In the genomic region with DNA sequence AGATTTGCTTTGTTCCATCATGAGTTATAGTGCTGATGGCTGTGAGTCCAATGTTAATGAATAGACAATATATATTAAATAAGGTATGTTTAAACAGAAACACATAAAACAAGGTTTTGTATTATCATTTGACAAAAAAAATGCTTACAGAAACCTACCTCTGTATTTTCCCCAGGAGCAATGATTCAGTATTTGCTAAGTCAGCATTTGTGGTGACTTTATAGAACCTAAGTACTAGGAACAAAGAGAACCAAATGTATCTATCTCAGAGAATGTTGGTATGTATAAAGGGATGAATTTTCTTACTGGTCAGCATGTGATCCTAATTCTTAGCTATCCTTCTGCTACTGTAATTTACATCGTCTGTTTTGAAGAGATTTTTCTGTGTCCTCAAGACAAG, we compare ENCODE assay signal across 29 cellular contexts.
"Had no signal": no experiment of that assay in that cellular context is flagged by ENCODE, and none has a peak within 500 bp of the region (broad histone marks: within the 10 kb centered on the region; RNA-seq: fewer than 3 reads in every experiment).

No MANE protein-coding gene starts in this region.

- H3K27me3 Mint-ChIP-seq: naive thymus-derived CD4-positive, alpha-beta T cell; progenitor cell of endocrine pancreas; stimulated activated naive B cell treated with anti-CD40 and anti-IgM and Interleukin-4, amounts not matched to agents 10 μg/mL and 1 μg/mL and 100 μg/mL, for 72 hours; stimulated activated naive CD8-positive, alpha-beta T cell treated with anti-CD3 and anti-CD28 coated beads, Interleukin-15, amount 100 ng/mL, for 72 hours; type B pancreatic cell had no signal

- H3K4me3 ChIP-seq: neural progenitor cell, ovary, psoas muscle, skin epidermis, suprapubic skin, testis, tibial artery, transverse colon, upper lobe of right lung, uterus had no signal

- H3K4me1 ChIP-seq: neural progenitor cell, parathyroid adenoma, psoas muscle, suprapubic skin, testis, tibial artery, transverse colon, upper lobe of right lung, uterus had no signal

- H3K79me2 ChIP-seq: parathyroid adenoma had no signal

- H3K27me3 ChIP-seq: ovary, suprapubic skin, testis, tibial artery, transverse colon, upper lobe of right lung, uterus had no signal

- H3K9me3 Mint-ChIP-seq: type B pancreatic cell had no signal

- H3K27ac ChIP-seq: neural progenitor cell, ovary, parathyroid adenoma, psoas muscle, skin epidermis, suprapubic skin, testis, tibial artery, transverse colon, upper lobe of right lung, uterus had no signal

- H3K27ac Mint-ChIP-seq: naive thymus-derived CD4-positive, alpha-beta T cell; natural killer cell; nephron; neural progenitor cell; progenitor cell of endocrine pancreas; stimulated activated effector memory CD8-positive, alpha-beta T cell treated with anti-CD3 and anti-CD28 coated beads, Interleukin-12 subunit alpha, Interleukin-12 subunit beta, amount 100 ng/mL, for 72 hours; stimulated activated naive B cell treated with anti-CD40 and anti-IgM and Interleukin-4, amounts not matched to agents 10 μg/mL and 1 μg/mL and 100 μg/mL, for 72 hours; stimulated activated naive CD8-positive, alpha-beta T cell treated with anti-CD3 and anti-CD28 coated beads, Interleukin-15, amount 100 ng/mL, for 72 hours; type B pancreatic cell had no signal

- H3K9ac ChIP-seq: neural progenitor cell, parathyroid adenoma had no signal

- H2AFZ ChIP-seq: neural progenitor cell, parathyroid adenoma had no signal

- H3K36me3 Mint-ChIP-seq: naive thymus-derived CD4-positive, alpha-beta T cell; neural progenitor cell; stimulated activated effector memory CD8-positive, alpha-beta T cell treated with anti-CD3 and anti-CD28 coated beads, Interleukin-12 subunit alpha, Interleukin-12 subunit beta, amount 100 ng/mL, for 72 hours; stimulated activated naive B cell treated with anti-CD40 and anti-IgM and Interleukin-4, amounts not matched to agents 10 μg/mL and 1 μg/mL and 100 μg/mL, for 72 hours; type B pancreatic cell had no signal

- H3K36me3 ChIP-seq: neural progenitor cell, ovary, suprapubic skin, tibial artery, transverse colon, upper lobe of right lung, uterus had no signal

- ATAC-seq: naive thymus-derived CD4-positive, alpha-beta T cell; natural killer cell; psoas muscle; right cardiac atrium; sciatic nerve; stimulated activated effector memory CD8-positive, alpha-beta T cell treated with anti-CD3 and anti-CD28 coated beads, Interleukin-12 subunit alpha, Interleukin-12 subunit beta, amount 100 ng/mL, for 72 hours; stimulated activated naive B cell treated with anti-CD40 and anti-IgM and Interleukin-4, amounts not matched to agents 10 μg/mL and 1 μg/mL and 100 μg/mL, for 72 hours; stimulated activated naive CD8-positive, alpha-beta T cell treated with anti-CD3 and anti-CD28 coated beads, Interleukin-15, amount 100 ng/mL, for 72 hours; upper lobe of right lung had no signal

- H3K4me3 Mint-ChIP-seq: naive thymus-derived CD4-positive, alpha-beta T cell; natural killer cell; nephron; neural progenitor cell; stimulated activated effector memory CD8-positive, alpha-beta T cell treated with anti-CD3 and anti-CD28 coated beads, Interleukin-12 subunit alpha, Interleukin-12 subunit beta, amount 100 ng/mL, for 72 hours; stimulated activated naive B cell treated with anti-CD40 and anti-IgM and Interleukin-4, amounts not matched to agents 10 μg/mL and 1 μg/mL and 100 μg/mL, for 72 hours; stimulated activated naive CD8-positive, alpha-beta T cell treated with anti-CD3 and anti-CD28 coated beads, Interleukin-15, amount 100 ng/mL, for 72 hours; type B pancreatic cell had no signal

- H3K4me2 ChIP-seq: neural progenitor cell had no signal

- H3K4me1 Mint-ChIP-seq: naive thymus-derived CD4-positive, alpha-beta T cell; natural killer cell; nephron; neural progenitor cell; stimulated activated effector memory CD8-positive, alpha-beta T cell treated with anti-CD3 and anti-CD28 coated beads, Interleukin-12 subunit alpha, Interleukin-12 subunit beta, amount 100 ng/mL, for 72 hours; stimulated activated naive B cell treated with anti-CD40 and anti-IgM and Interleukin-4, amounts not matched to agents 10 μg/mL and 1 μg/mL and 100 μg/mL, for 72 hours; stimulated activated naive CD8-positive, alpha-beta T cell treated with anti-CD3 and anti-CD28 coated beads, Interleukin-15, amount 100 ng/mL, for 72 hours had no signal

- DNase-seq: naive thymus-derived CD4-positive, alpha-beta T cell; natural killer cell; occipital lobe; ovary; posterior cingulate gyrus; psoas muscle; right cardiac atrium; stimulated activated CD4-positive, alpha-beta T cell treated with anti-CD3 and anti-CD28 coated beads, Interleukin-15, amount 100 ng/mL, for 24 hours; stimulated activated CD4-positive, alpha-beta T cell treated with anti-CD3 and anti-CD28 coated beads, Interleukin-2, amount 100 ng/mL, for 24 hours; stimulated activated CD4-positive, alpha-beta T cell treated with anti-CD3 and anti-CD28 coated beads, Interleukin-2, amount 100 ng/mL, for 48 hours; stimulated activated CD4-positive, alpha-beta T cell treated with anti-CD3 and anti-CD28 coated beads, Interleukin-4, amount 100 ng/mL, for 24 hours; stimulated activated naive B cell treated with anti-CD40 and anti-IgM and Interleukin-4, amounts not matched to agents 10 μg/mL and 1 μg/mL and 100 μg/mL, for 72 hours; stimulated activated naive CD4-positive, alpha-beta T cell treated with Interleukin-2 at 50 U/mL for 16 hours; stimulated activated naive CD8-positive, alpha-beta T cell treated with anti-CD3 and anti-CD28 coated beads, Interleukin-15, amount 100 ng/mL, for 72 hours; substantia nigra; testis; tibial artery; transverse colon; upper lobe of right lung; uterus had no signal

- H3K9me3 ChIP-seq: ovary, psoas muscle, suprapubic skin, testis, tibial artery, transverse colon, upper lobe of right lung, uterus had no signal
